In the genomic region with DNA sequence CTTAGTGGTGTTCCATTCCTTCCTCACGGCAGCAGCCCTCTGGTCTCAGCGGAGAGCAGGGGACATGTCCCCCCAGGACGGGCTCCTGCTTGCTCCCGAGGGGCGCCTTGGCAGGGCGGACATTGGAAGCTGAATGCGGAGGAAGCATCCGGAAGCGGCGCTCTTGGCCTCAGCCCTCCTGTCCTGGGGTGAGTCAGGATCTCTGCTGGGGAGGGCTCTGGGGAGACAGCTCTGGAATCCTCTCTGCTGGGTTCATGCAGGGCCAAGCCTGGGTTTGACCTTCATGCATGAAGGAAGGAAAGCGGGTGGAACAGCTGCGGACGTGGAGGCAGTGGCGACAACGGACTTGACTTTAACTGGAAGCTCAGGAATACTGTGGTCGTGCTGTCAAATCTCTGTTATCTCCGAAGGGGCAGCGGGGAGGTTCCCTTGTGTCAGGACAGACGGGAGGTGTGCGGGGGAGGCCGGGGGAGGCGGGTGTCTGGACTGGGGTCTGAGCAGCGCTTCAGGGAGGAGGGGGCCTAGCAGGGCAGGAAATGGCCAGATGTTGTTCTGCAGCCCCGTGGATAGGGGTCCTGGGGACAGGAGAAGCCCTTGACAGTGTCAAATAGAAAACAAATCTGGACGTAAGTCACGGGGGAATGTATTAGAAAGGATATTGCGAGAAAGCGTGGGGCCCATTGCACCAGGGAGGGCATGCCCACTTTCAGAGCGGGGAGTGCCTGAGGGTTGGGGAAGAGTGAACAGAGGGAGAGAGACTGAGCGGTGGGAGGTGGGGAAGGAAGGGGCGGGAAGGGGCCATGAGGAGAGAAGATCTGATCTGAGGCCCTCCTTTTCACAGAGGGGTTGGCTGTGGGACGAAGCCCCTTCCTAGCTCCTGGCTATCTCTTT, we compare ENCODE assay signal across 16 cellular contexts. TPM values are rescaled to one million over a fixed set of nuclear protein-coding genes. Genes with fewer than 3 reads are reported as not detected.
DNase-seq lines count a peak whose midpoint lies in the region; ATAC-seq, FAIRE-seq and TF ChIP-seq lines count a peak whose summit lies in the region.
"Had no signal": no experiment of that assay in that cellular context is flagged by ENCODE, and none has a peak within 500 bp of the region (broad histone marks: within the 10 kb centered on the region; RNA-seq: fewer than 3 reads in every experiment).

No MANE protein-coding gene starts in this region.

- H3K36me3 Mint-ChIP-seq in CD14-positive monocyte: no peaks in the 10 kb centered on the region
- no peaks in the 10 kb centered on the region for H3K36me3 Mint-ChIP-seq in astrocyte (ENCODE audit: low read depth, unreplicated experiment)

- TF ChIP-seq CTCF in CD14-positive monocyte (IDR thresholded peaks at IDR 0.05): no peak
- TF ChIP-seq CTCF in astrocyte (IDR thresholded peaks at IDR 0.05; ENCODE audit: insufficient read depth, low read depth, low read length): no peak

- peak overlapping the region; percentile 41 for H3K14ac ChIP-seq in trophoblast cell (ENCODE audit: low read length)

- H3K9me3 Mint-ChIP-seq in CD14-positive monocyte (peaks cover 2 to 20% (median 15%) of the 10 kb centered on the region in 7 donors), astrocyte (ENCODE audit: unreplicated experiment) (peaks cover 10% of the 10 kb centered on the region)

- H4K91ac ChIP-seq in trophoblast cell (ENCODE audit: low read depth, low read length): peak overlapping the region; percentile 57

- H4K20me1 ChIP-seq in astrocyte (ENCODE audit: insufficient read depth, low read length): no peaks in the 10 kb centered on the region

- H3K9ac ChIP-seq in astrocyte (ENCODE audit: low read length) (peak overlapping the region; percentile 12), trophoblast cell (ENCODE audit: low read length) (no peak overlapping the region)

- H4K12ac ChIP-seq in trophoblast cell (ENCODE audit: low read depth, low read length): no peak overlapping the region

- H3K4me3 ChIP-seq in astrocyte (ENCODE audit: insufficient read depth, low read depth, low read length) (no peak overlapping the region), trophoblast cell (ENCODE audit: low read depth, low read length) (no peak overlapping the region)

- H2BK12ac ChIP-seq in trophoblast cell (ENCODE audit: low read length): peak overlapping the region; percentile 50

- H3K27ac Mint-ChIP-seq in CD14-positive monocyte (no peak overlapping the region), astrocyte (ENCODE audit: unreplicated experiment) (peak overlapping the region; percentile 72)
- H3K27ac Mint-ChIP-seq: HFFc6 had no signal

- no peak overlapping the region for H3K4ac ChIP-seq in trophoblast cell (ENCODE audit: low read depth, low read length)

- H3K23ac ChIP-seq in trophoblast cell (ENCODE audit: low read length): no peak overlapping the region

- H3K36me3 ChIP-seq in astrocyte (ENCODE audit: insufficient read depth, low read length) (no peaks in the 10 kb centered on the region), trophoblast cell (ENCODE audit: control insufficient read depth in 1 of 2, insufficient read depth in 2 of 2, low read length in 2 of 2) (no peaks in the 10 kb centered on the region)

- FAIRE-seq in astrocyte (lab: Jason Lieb, UNC): no peak
- FAIRE-seq: small intestine had no signal

- WGBS in trophoblast cell (ENCODE audit: extremely low coverage, insufficient coverage, insufficient read length): no CpG with 5 or more reads among the region's 32 CpGs

- H3K79me2 ChIP-seq in astrocyte (ENCODE audit: insufficient read depth, low read length) (no peaks in the 10 kb centered on the region), trophoblast cell (ENCODE audit: control insufficient read depth, insufficient read depth, low read length, poor library complexity) (no peaks in the 10 kb centered on the region)

- H3K4me2 ChIP-seq in astrocyte (ENCODE audit: low read length) (peak overlapping the region; percentile 63), trophoblast cell (ENCODE audit: low read length) (no peak overlapping the region)

- peak; percentile 24 for DNase-seq in CD14-positive monocyte (ENCODE audit: low spot score)
- no peak for DNase-seq in astrocyte (ENCODE audit: low read depth)
- DNase-seq in iris pigment epithelial cell (ENCODE audit: low read depth): peak; percentile 8
- DNase-seq in trophoblast cell: no peak
- DNase-seq in A172 (ENCODE audit: low spot score): no peak
- DNase-seq in iPS-NIHi11 (ENCODE audit: low spot score): no peak
- DNase-seq: activated CD4-positive, alpha-beta T cell treated with anti-CD3 and anti-CD28 coated beads, Interleukin-2, amount 50 U/mL, for 1 hour; HFFc6; NCI-H524 treated with DMSO at 0.1 percent for 48 hours; small intestine had no signal

- H3K4me1 ChIP-seq in astrocyte (ENCODE audit: insufficient read depth, low read length) (peaks cover 20% of the 10 kb centered on the region), trophoblast cell (ENCODE audit: control insufficient read depth in 1 of 2, insufficient read depth in 2 of 2, low read length in 2 of 2) (peaks cover 27 to 40% of the 10 kb centered on the region in 2 experiments)

- H3K27me3 ChIP-seq in astrocyte (ENCODE audit: insufficient read depth, low read length): peaks cover 10% of the 10 kb centered on the region
- H3K27me3 ChIP-seq in trophoblast cell (ENCODE audit: insufficient read depth, low read length): no peaks in the 10 kb centered on the region

- H3K9me3 ChIP-seq in astrocyte (ENCODE audit: insufficient read depth, low read depth, low read length): no peaks in the 10 kb centered on the region
- H3K9me3 ChIP-seq in trophoblast cell (ENCODE audit: insufficient read depth, low read depth, low read length): peaks cover 2% of the 10 kb centered on the region

- H3K4me1 Mint-ChIP-seq in CD14-positive monocyte: peaks cover 14% of the 10 kb centered on the region
- H3K4me1 Mint-ChIP-seq in astrocyte (ENCODE audit: low read depth, unreplicated experiment): peaks cover 31% of the 10 kb centered on the region

- no peak overlapping the region for H2BK5ac ChIP-seq in trophoblast cell (ENCODE audit: low read depth, low read length, poor library complexity)

- H4K8ac ChIP-seq in trophoblast cell (ENCODE audit: low read depth, low read length): peak overlapping the region; percentile 40

- H2BK120ac ChIP-seq in trophoblast cell (ENCODE audit: insufficient read depth, low read length, poor library complexity): peak overlapping the region; percentile 28

- intact Hi-C loops in CD14-positive monocyte (cut with micrococcal nuclease): no loop called here

- ATAC-seq in GM18861 (IDR thresholded peaks at IDR 0.05; ENCODE audit: unreplicated experiment): no peak
- ATAC-seq in GM21381 (IDR thresholded peaks at IDR 0.05; ENCODE audit: unreplicated experiment): no peak
- ATAC-seq: esophagus mucosa had no signal

- H3K27me3 Mint-ChIP-seq in CD14-positive monocyte (ENCODE audit: low read depth in 3 of 3) (peaks cover 10 to 16% (median 13%) of the 10 kb centered on the region in 3 donors), astrocyte (ENCODE audit: low read depth, unreplicated experiment) (peaks cover 16% of the 10 kb centered on the region)

- H3K27ac ChIP-seq in astrocyte (ENCODE audit: low read depth, low read length): no peak overlapping the region
- H3K27ac ChIP-seq in trophoblast cell (ENCODE audit: low read depth, low read length): no peak overlapping the region

- H3K79me1 ChIP-seq in trophoblast cell (ENCODE audit: low read length): peaks cover 9% of the 10 kb centered on the region

- H2AFZ ChIP-seq in astrocyte (ENCODE audit: low read depth, low read length) (peak overlapping the region; percentile 30), trophoblast cell (ENCODE audit: insufficient read depth, low read length, poor library complexity) (no peak overlapping the region)

- peak overlapping the region; percentile 35 for H3K18ac ChIP-seq in trophoblast cell (ENCODE audit: low read length)

- H2AK5ac ChIP-seq in trophoblast cell (ENCODE audit: low read length): peak overlapping the region; percentile 54

- no peak overlapping the region for H3K4me3 Mint-ChIP-seq in CD14-positive monocyte
- no peak overlapping the region for H3K4me3 Mint-ChIP-seq in astrocyte (ENCODE audit: unreplicated experiment)
- H3K4me3 Mint-ChIP-seq: HFFc6 had no signal

RNA-seq across cellular contexts. Expression of a gene that starts 26.6 kb away (rescaled TPM):
- not detected for polyA plus RNA-seq in CD14-positive monocyte
- total RNA-seq in astrocyte: not detected in 2 replicates
- not detected in 2 replicates for polyA plus RNA-seq in trophoblast cell (2013)
- total RNA-seq in A172 (2014; rRNA removed; shearing (Covaris generic)): not detected in 2 replicates
- total RNA-seq: aorta, esophagus mucosa, HFFc6, kidney epithelial cell, M059J had no signal
- polyA plus RNA-seq: aorta, small intestine had no signal

Comparison
In these comparisons a context has a peak if more than half of its experiments do, and no peak if none do; other contexts are left out.
1. DNase-seq: peak in CD14-positive monocyte (single experiment) and iris pigment epithelial cell (single experiment); none in astrocyte (single experiment), trophoblast cell (0 of 2), A172 (single experiment) and iPS-NIHi11 (single experiment).